In the genomic region with DNA sequence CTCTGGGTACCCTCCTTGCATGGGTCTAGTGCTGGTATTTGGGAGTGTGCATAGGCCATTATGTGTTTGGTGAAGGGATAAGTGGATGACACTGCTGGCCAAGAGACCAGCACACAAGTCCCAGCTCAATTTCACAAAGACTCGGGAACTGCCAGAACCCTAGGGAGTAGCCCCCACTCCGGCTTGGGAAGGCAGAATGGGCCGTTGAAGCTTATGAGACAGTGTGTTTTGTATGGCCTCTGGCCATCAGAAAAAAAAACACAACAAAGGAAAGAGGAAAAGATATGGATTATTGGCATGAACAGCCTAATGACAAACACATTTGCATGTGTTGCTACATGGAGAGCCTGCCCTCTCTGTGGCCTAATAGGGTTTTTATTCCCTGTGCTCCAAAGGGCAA, we compare ENCODE assay signal across 21 cellular contexts.
DNase-seq lines count a peak whose midpoint lies in the region; ATAC-seq, FAIRE-seq and TF ChIP-seq lines count a peak whose summit lies in the region.
"Had no signal": no experiment of that assay in that cellular context is flagged by ENCODE, and none has a peak within 500 bp of the region (broad histone marks: within the 10 kb centered on the region; RNA-seq: fewer than 3 reads in every experiment).

No MANE protein-coding gene starts in this region.

- no peak overlapping the region for H2BK15ac ChIP-seq in mesenchymal stem cell (ENCODE audit: low read depth, poor library complexity, severe bottlenecking)

- POLR2A ChIA-PET in activated CD4-positive, alpha-beta memory T cell treated with anti-CD3 and anti-CD28 coated beads for 36 hours (lab: Charles Lee), result no interaction called here

- H3K9me3 Mint-ChIP-seq in CD14-positive monocyte, result peaks cover 0 to 7% (median 1%) of the 10 kb centered on the region in 7 donors
- no peaks in the 10 kb centered on the region for H3K9me3 Mint-ChIP-seq in activated CD4-positive, alpha-beta memory T cell treated with anti-CD3 and anti-CD28 coated beads for 36 hours
- H3K9me3 Mint-ChIP-seq: CD4-positive, alpha-beta T cell; IgD-negative memory B cell had no signal

- CTCF ChIA-PET in activated CD4-positive, alpha-beta memory T cell treated with anti-CD3 and anti-CD28 coated beads for 36 hours (lab: Charles Lee), result no interaction called here

- no peak for FAIRE-seq in HTR-8/SVneo (lab: Jason Lieb, UNC)
- FAIRE-seq: D721Med, G401.6, GM12891, GM18507, H54 had no signal

- H3K14ac ChIP-seq in mesenchymal stem cell (ENCODE audit: low read length in 2 of 2), result no peak overlapping the region

- H3K4me1 ChIP-seq in right cardiac atrium (ENCODE audit: control insufficient read depth, insufficient read depth, low read length) (peaks cover 3% of the 10 kb centered on the region), mesenchymal stem cell (ENCODE audit: control insufficient read depth, insufficient read depth, low read depth, low read length) (peaks cover 4% of the 10 kb centered on the region)
- H3K4me1 ChIP-seq: Caco-2 had no signal

- H3K4ac ChIP-seq in mesenchymal stem cell (ENCODE audit: low read depth in 1 of 2, low read length in 2 of 2), result no peak overlapping the region

- H2BK5ac ChIP-seq in mesenchymal stem cell (ENCODE audit: low read depth, low read length, poor library complexity, severe bottlenecking), result no peak overlapping the region

- H3K4me3 ChIP-seq in right cardiac atrium (ENCODE audit: low read length), result no peak overlapping the region
- H3K4me3 ChIP-seq in mesenchymal stem cell (ENCODE audit: insufficient read depth in 1 of 2, low read depth in 1 of 2, low read length in 2 of 2), result no peak overlapping the region
- H3K4me3 ChIP-seq: GM23248 had no signal

- H3K27me3 Mint-ChIP-seq in CD14-positive monocyte (ENCODE audit: low read depth in 3 of 3), result peaks cover 3% of the 10 kb centered on the region in 3 donors
- H3K27me3 Mint-ChIP-seq in activated CD4-positive, alpha-beta memory T cell treated with anti-CD3 and anti-CD28 coated beads for 36 hours, result peaks cover 3% of the 10 kb centered on the region
- H3K27me3 Mint-ChIP-seq: IgD-negative memory B cell had no signal

- H3K36me3 Mint-ChIP-seq in CD14-positive monocyte, result no peaks in the 10 kb centered on the region
- H3K36me3 Mint-ChIP-seq in activated CD4-positive, alpha-beta memory T cell treated with anti-CD3 and anti-CD28 coated beads for 36 hours, result no peaks in the 10 kb centered on the region
- H3K36me3 Mint-ChIP-seq: IgD-negative memory B cell had no signal

- no peak overlapping the region for H3K9ac ChIP-seq in mesenchymal stem cell (ENCODE audit: low read length)
- H3K9ac ChIP-seq: GM23248 had no signal

- TF ChIP-seq CTCF in CD14-positive monocyte (IDR thresholded peaks at IDR 0.05), result no peak

- no peak overlapping the region for H3K4me3 Mint-ChIP-seq in CD14-positive monocyte
- H3K4me3 Mint-ChIP-seq in activated CD4-positive, alpha-beta memory T cell treated with anti-CD3 and anti-CD28 coated beads for 36 hours, result no peak overlapping the region
- H3K4me3 Mint-ChIP-seq: B cell; CD4-positive, alpha-beta T cell; IgD-negative memory B cell had no signal

- no peaks in the 10 kb centered on the region for H3K36me3 ChIP-seq in mesenchymal stem cell (ENCODE audit: control insufficient read depth in 1 of 2, insufficient read depth in 2 of 2, low read depth in 1 of 2, low read length in 2 of 2)

- intact Hi-C loops in right cardiac atrium (cut with DNase I), result loop anchor here in 1 of 4 donors (10.0 kb wide), 1 partner anchor 393 kb away; no protein-coding TSS in a partner anchor
- intact Hi-C loops in cardiac septum (cut with DNase I), result no loop called here
- intact Hi-C loops in CD14-positive monocyte (cut with micrococcal nuclease), result no loop called here
- intact Hi-C loops in activated CD4-positive, alpha-beta memory T cell treated with anti-CD3 and anti-CD28 coated beads for 36 hours (cut with micrococcal nuclease), result no loop called here

- DNase-seq in right cardiac atrium (no peak), cardiac septum (ENCODE audit: low spot score) (no peak), fibroblast of gingiva (ENCODE audit: low read depth) (peak; percentile 12), mesenchymal stem cell (no peak), CD14-positive monocyte (ENCODE audit: low spot score) (no peak), HTR-8/SVneo (ENCODE audit: insufficient read length, low spot score) (no peak)
- DNase-seq in activated CD4-positive, alpha-beta memory T cell treated with anti-CD3 and anti-CD28 coated beads for 36 hours, result no peak
- DNase-seq: 8988T; C1 segment of cervical spinal cord; Caco-2; CD4-positive, alpha-beta T cell; GM23248; HCEC 1CT had no signal

- no peak overlapping the region for H3K4me2 ChIP-seq in mesenchymal stem cell (ENCODE audit: low read length, poor library complexity, severe bottlenecking)

- H2AK5ac ChIP-seq in mesenchymal stem cell (ENCODE audit: low read length, severe bottlenecking), result no peak overlapping the region

- ATAC-seq in right cardiac atrium, result peak; percentile 43 to 67

- H3K79me1 ChIP-seq in mesenchymal stem cell (replicated peaks; ENCODE audit: low read length, poor library complexity, severe bottlenecking), result no peaks in the 10 kb centered on the region

- H4K91ac ChIP-seq in mesenchymal stem cell (ENCODE audit: low read length), result peak overlapping the region; percentile 15

- 37% methylated on average over 3 of the region's 3 CpGs for WGBS in right cardiac atrium
- 89% methylated on average over 3 of the region's 3 CpGs for WGBS in mesenchymal stem cell

- peak overlapping the region in 1 of 2 experiments; percentile 10 for H2BK12ac ChIP-seq in mesenchymal stem cell (ENCODE audit: low read length in 2 of 2)

- no peak overlapping the region for H3K27ac Mint-ChIP-seq in CD14-positive monocyte
- no peak overlapping the region for H3K27ac Mint-ChIP-seq in activated CD4-positive, alpha-beta memory T cell treated with anti-CD3 and anti-CD28 coated beads for 36 hours
- H3K27ac Mint-ChIP-seq: B cell; CD4-positive, alpha-beta T cell; IgD-negative memory B cell had no signal

- no peak overlapping the region for H2AFZ ChIP-seq in mesenchymal stem cell (ENCODE audit: low read depth, low read length)
- H2AFZ ChIP-seq: GM23248 had no signal

- H3K27ac ChIP-seq in right cardiac atrium (ENCODE audit: low read length) (no peak overlapping the region), mesenchymal stem cell (ENCODE audit: low read length, poor library complexity, severe bottlenecking) (no peak overlapping the region)
- H3K27ac ChIP-seq: GM23248, HL-60 had no signal

- no peak overlapping the region for H3K18ac ChIP-seq in mesenchymal stem cell (ENCODE audit: low read depth in 1 of 2, low read length in 2 of 2)

- H3K27me3 ChIP-seq in right cardiac atrium (ENCODE audit: control insufficient read depth, insufficient read depth), result no peaks in the 10 kb centered on the region
- no peaks in the 10 kb centered on the region for H3K27me3 ChIP-seq in mesenchymal stem cell (ENCODE audit: control insufficient read depth in 1 of 2, insufficient read depth in 1 of 2, low read length in 2 of 2)

- H2BK120ac ChIP-seq in mesenchymal stem cell (ENCODE audit: low read depth, low read length), result no peak overlapping the region

- H4K8ac ChIP-seq in mesenchymal stem cell (ENCODE audit: low read length), result no peak overlapping the region

- H3K4me1 Mint-ChIP-seq in CD14-positive monocyte, result no peaks in the 10 kb centered on the region
- H3K4me1 Mint-ChIP-seq in activated CD4-positive, alpha-beta memory T cell treated with anti-CD3 and anti-CD28 coated beads for 36 hours (ENCODE audit: low read depth), result no peaks in the 10 kb centered on the region
- H3K4me1 Mint-ChIP-seq: B cell, IgD-negative memory B cell had no signal

- H3K9me3 ChIP-seq in right cardiac atrium (ENCODE audit: control insufficient read depth, low read length) (no peaks in the 10 kb centered on the region), mesenchymal stem cell (ENCODE audit: control insufficient read depth, low read length) (no peaks in the 10 kb centered on the region)
- H3K9me3 ChIP-seq: Caco-2 had no signal

- H3K23ac ChIP-seq in mesenchymal stem cell (ENCODE audit: low read length in 2 of 2), result no peak overlapping the region
